ENCODE assay signal across 20 cellular contexts in the genomic region with DNA sequence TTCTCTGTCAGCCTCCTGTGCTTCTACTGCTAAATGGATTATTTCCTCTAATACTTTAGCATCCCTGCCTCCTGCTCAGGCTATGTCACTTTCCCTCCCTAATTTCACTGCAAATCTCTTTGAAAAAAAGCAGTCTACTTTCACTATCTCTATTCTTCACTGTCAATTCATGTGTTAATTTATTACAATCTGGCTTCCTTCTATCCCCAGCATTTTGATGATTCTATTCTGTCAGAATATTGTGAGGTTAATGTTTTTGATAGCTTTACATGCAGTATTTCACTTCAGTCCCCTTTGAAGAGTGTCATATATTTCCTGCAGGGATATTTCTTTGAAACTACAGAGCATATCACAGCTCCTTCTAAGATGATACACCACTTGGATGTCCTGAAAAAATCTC.
DNase-seq lines count a peak whose midpoint lies in the region; ATAC-seq and TF ChIP-seq lines count a peak whose summit lies in the region.
"Had no signal": no experiment of that assay in that cellular context is flagged by ENCODE, and none has a peak within 500 bp of the region (broad histone marks: within the 10 kb centered on the region; RNA-seq: fewer than 3 reads in every experiment).

No MANE protein-coding gene starts in this region.

- no peaks in the 10 kb centered on the region for H3K36me3 ChIP-seq in GM23338 (ENCODE audit: insufficient read depth)
- no peaks in the 10 kb centered on the region for H3K36me3 ChIP-seq in neural cell (ENCODE audit: insufficient read depth, low read length)
- H3K36me3 ChIP-seq: BLaER1 treated with 17β-estradiol and CSF1 and Interleukin-3, amounts not matched to agents 10 nM and 100 nM had no signal

- H3K27me3 Mint-ChIP-seq in GM23338 (ENCODE audit: insufficient read depth, low read depth, poor library complexity) = peaks cover 5% of the 10 kb centered on the region
- H3K27me3 Mint-ChIP-seq in WTC11 (ENCODE audit: low read depth) = no peaks in the 10 kb centered on the region
- H3K27me3 Mint-ChIP-seq: B cell; CD4-positive, alpha-beta T cell had no signal

- peaks cover 72% of the 10 kb centered on the region for H3K4me1 ChIP-seq in GM23338 (ENCODE audit: insufficient read depth)
- H3K4me1 ChIP-seq: A549; BLaER1 treated with 17β-estradiol and CSF1 and Interleukin-3, amounts not matched to agents 10 nM and 100 nM; Caco-2 had no signal

- H3K9me2 ChIP-seq in GM23338 (ENCODE audit: insufficient read depth) = no peaks in the 10 kb centered on the region
- no peaks in the 10 kb centered on the region for H3K9me2 ChIP-seq in neural cell (ENCODE audit: insufficient read depth, low read length)

- POLR2A ChIA-PET in WTC11 (lab: Charles Lee) = interaction anchor here (1.4 kb wide), 1 partner anchor 9 kb away, joined by 3 read pairs; no protein-coding TSS in a partner anchor

- TF ChIP-seq CTCF in GM23338 (conservative IDR thresholded peaks at IDR 0.05; ENCODE audit: low read depth in 2 of 2) (no peak), WTC11 (IDR thresholded peaks at IDR 0.05) (no peak), neural cell (IDR thresholded peaks at IDR 0.05; ENCODE audit: poor library complexity, severe bottlenecking) (no peak)

- H3F3A ChIP-seq in GM23338 (replicated peaks; ENCODE audit: low read depth) (no peaks in the 10 kb centered on the region), neural cell (ENCODE audit: insufficient read depth, low read length, poor library complexity, severe bottlenecking) (no peaks in the 10 kb centered on the region)

- H3K4me3 ChIP-seq in GM23338 (no peak overlapping the region), neural cell (ENCODE audit: low read length) (no peak overlapping the region)
- H3K4me3 ChIP-seq: A549; BLaER1 treated with 17β-estradiol and CSF1 and Interleukin-3, amounts not matched to agents 10 nM and 100 nM had no signal

- peak; percentile 53 for TF ChIP-seq EP300 in neural cell (conservative IDR thresholded peaks at IDR 0.05; ENCODE audit: poor library complexity, severe bottlenecking)

- no peak overlapping the region for H3K9ac ChIP-seq in neural cell (ENCODE audit: low read length)
- H3K9ac ChIP-seq: BLaER1 treated with 17β-estradiol and CSF1 and Interleukin-3, amounts not matched to agents 10 nM and 100 nM had no signal

- H3K4me2 ChIP-seq in GM23338 = peak overlapping the region; percentile 58
- no peak overlapping the region for H3K4me2 ChIP-seq in neural cell (ENCODE audit: low read length)
- H3K4me2 ChIP-seq: A549; BLaER1 treated with 17β-estradiol and CSF1 and Interleukin-3, amounts not matched to agents 10 nM and 100 nM had no signal

- peaks cover 4% of the 10 kb centered on the region; the same call in 1 of the 3 replicates for H3K36me3 Mint-ChIP-seq in GM23338 (ENCODE audit: low read depth)
- no peaks in the 10 kb centered on the region for H3K36me3 Mint-ChIP-seq in WTC11
- H3K36me3 Mint-ChIP-seq: CD8-positive, alpha-beta T cell had no signal

- H4K20me1 ChIP-seq in GM23338 (replicated peaks; ENCODE audit: insufficient read depth) (no peaks in the 10 kb centered on the region), neural cell (ENCODE audit: insufficient read depth) (no peaks in the 10 kb centered on the region)
- H4K20me1 ChIP-seq: BLaER1 treated with 17β-estradiol and CSF1 and Interleukin-3, amounts not matched to agents 10 nM and 100 nM had no signal

- H2AFZ ChIP-seq in GM23338 = no peak overlapping the region
- no peak overlapping the region for H2AFZ ChIP-seq in neural cell (ENCODE audit: low read depth, low read length)

- H3K79me2 ChIP-seq in GM23338 (replicated peaks; ENCODE audit: insufficient read depth) = peaks cover 100% of the 10 kb centered on the region
- H3K79me2 ChIP-seq in neural cell (replicated peaks; ENCODE audit: insufficient read depth, low read length) = no peaks in the 10 kb centered on the region

- TF ChIP-seq RAD21 in neural cell (conservative IDR thresholded peaks at IDR 0.05) = no peak

- no peaks in the 10 kb centered on the region for H3K9me3 Mint-ChIP-seq in GM23338
- no peaks in the 10 kb centered on the region for H3K9me3 Mint-ChIP-seq in WTC11

- H3K27ac Mint-ChIP-seq in GM23338 (peak overlapping the region; percentile 44), WTC11 (no peak overlapping the region; the same call in 1 of the 2 replicates)
- H3K27ac Mint-ChIP-seq: B cell; CD4-positive, alpha-beta T cell; CD8-positive, alpha-beta T cell had no signal

- H3K27me3 ChIP-seq in GM23338 (ENCODE audit: insufficient read depth) = no peaks in the 10 kb centered on the region
- no peaks in the 10 kb centered on the region for H3K27me3 ChIP-seq in neural cell (ENCODE audit: insufficient read depth, low read depth, low read length)
- H3K27me3 ChIP-seq: BLaER1 treated with 17β-estradiol and CSF1 and Interleukin-3, amounts not matched to agents 10 nM and 100 nM had no signal

- CTCF ChIA-PET in WTC11 (lab: Charles Lee) = no interaction called here

- H3K27ac ChIP-seq in GM23338 (ENCODE audit: low read depth) (peak overlapping the region; percentile 70), neural cell (ENCODE audit: low read length) (peak overlapping the region; percentile 25), caudate nucleus (ENCODE audit: low read depth, low read length) (no peak overlapping the region)
- H3K27ac ChIP-seq: 22Rv1; A549; BLaER1 treated with 17β-estradiol and CSF1 and Interleukin-3, amounts not matched to agents 10 nM and 100 nM; C4-2B had no signal

- DNase-seq in GM23338 (ENCODE audit: low spot score) (peak; percentile 34), NCI-H82 (lab: John Stamatoyannopoulos, UW) (peak; percentile 58), WTC11 (ENCODE audit: low spot score) (no peak), left ventricle myocardium superior (no peak), caudate nucleus (lab: John Stamatoyannopoulos, UW) (no peak)
- no peak for DNase-seq in stimulated activated CD4-positive, alpha-beta T cell treated with anti-CD3 and anti-CD28 coated beads, Interleukin-1b, Interleukin-23, amount 100 ng/mL, for 48 hours
- DNase-seq: AML-193; Caco-2; Calu3; CD4-positive, alpha-beta T cell; CD8-positive, alpha-beta T cell; DMS79 treated with DMSO at 0.1 percent for 48 hours; GF-D8 had no signal

- intact Hi-C loops in left ventricle myocardium superior (cut with micrococcal nuclease) = no loop called here

- peak; percentile 33 for ATAC-seq in GM23338
- peak; percentile 46 for ATAC-seq in WTC11
- no peak for ATAC-seq in HG03460 (IDR thresholded peaks at IDR 0.05; ENCODE audit: unreplicated experiment)
- no peak for ATAC-seq in left ventricle myocardium superior
- ATAC-seq: A549; CD8-positive, alpha-beta T cell had no signal

- peak overlapping the region; percentile 33 for H3K4me3 Mint-ChIP-seq in GM23338
- no peak overlapping the region; the same call in 1 of the 2 replicates for H3K4me3 Mint-ChIP-seq in WTC11
- H3K4me3 Mint-ChIP-seq: B cell; CD4-positive, alpha-beta T cell; CD8-positive, alpha-beta T cell had no signal

- no peaks in the 10 kb centered on the region for H3K9me3 ChIP-seq in neural cell (ENCODE audit: low read length)
- H3K9me3 ChIP-seq: A549; BLaER1 treated with 17β-estradiol and CSF1 and Interleukin-3, amounts not matched to agents 10 nM and 100 nM; Caco-2 had no signal

- peaks cover 68% of the 10 kb centered on the region for H3K4me1 Mint-ChIP-seq in GM23338
- peaks cover 62% of the 10 kb centered on the region for H3K4me1 Mint-ChIP-seq in WTC11
- H3K4me1 Mint-ChIP-seq: B cell had no signal

TF ChIP-seq in GM23338, 12 proteins besides CTCF, POLR2A, EP300 and RAD21:
- TF ChIP-seq NANOG (IDR thresholded peaks at IDR 0.05; ENCODE audit: borderline replicate concordance) (peak; percentile 62; the same call in 1 of the 2 replicates), ZNF114 (CRISPR knock-in tag; IDR thresholded peaks at IDR 0.05) (no peak), JUNB (IDR thresholded peaks at IDR 0.05; ENCODE audit: unreplicated experiment) (no peak)
TF ChIP-seq in GM23338: peak in this region for 1.

TF ChIP-seq in neural cell, 6 proteins besides CTCF, POLR2A, EP300 and RAD21:
- TF ChIP-seq TAF1 (IDR thresholded peaks at IDR 0.05; ENCODE audit: low read depth) = no peak
- TF ChIP-seq POLR2AphosphoS5 (IDR thresholded peaks at IDR 0.05) = no peak
- no peak for TF ChIP-seq EZH2 (IDR thresholded peaks at IDR 0.05; ENCODE audit: borderline replicate concordance, insufficient read depth, low read length, poor library complexity, severe bottlenecking)
- TF ChIP-seq REST (IDR thresholded peaks at IDR 0.05; ENCODE audit: borderline replicate concordance) = peak; percentile 15

Comparison
In these comparisons a context has a peak if more than half of its experiments do, and no peak if none do; other contexts are left out.
1. ATAC-seq: peak in GM23338 (single experiment) and WTC11 (single experiment); none in HG03460 (single experiment) and left ventricle myocardium superior (single experiment).
2. DNase-seq: peak in GM23338 (single experiment) and NCI-H82 (single experiment); none in WTC11 (single experiment), stimulated activated CD4-positive, alpha-beta T cell treated with anti-CD3 and anti-CD28 coated beads, Interleukin-1b, Interleukin-23, amount 100 ng/mL, for 48 hours (single experiment), left ventricle myocardium superior (single experiment) and caudate nucleus (0 of 61).